ENCODE assay signal across 8 cellular contexts in the genomic region with DNA sequence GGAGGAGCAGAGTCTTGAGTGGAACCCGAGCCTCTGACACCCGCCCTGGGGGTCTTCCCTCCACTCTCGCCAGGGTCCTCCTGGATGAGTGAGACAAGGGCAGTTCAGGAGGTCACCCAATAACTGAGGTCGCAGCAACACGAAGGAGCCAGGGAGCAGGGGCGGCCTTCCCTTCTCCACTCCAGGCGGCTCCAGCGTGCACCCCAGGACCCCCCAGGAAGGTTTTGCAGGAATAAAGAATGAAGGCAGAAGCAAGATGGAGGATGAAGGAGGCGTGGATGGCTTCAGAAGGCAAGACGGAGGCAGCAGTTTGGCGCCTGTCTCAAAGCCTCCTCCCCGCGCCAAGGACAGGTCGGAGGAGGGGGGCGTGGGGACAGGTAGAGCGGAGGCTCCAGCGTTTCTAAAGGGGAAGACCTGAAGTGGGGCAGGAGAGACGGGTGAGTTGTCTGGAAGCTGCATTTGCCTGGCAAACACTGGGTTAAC. TPM values are rescaled to one million over a fixed set of nuclear protein-coding genes. Genes with fewer than 3 reads are reported as not detected.
DNase-seq lines count a peak whose midpoint lies in the region; ATAC-seq and TF ChIP-seq lines count a peak whose summit lies in the region.

No MANE protein-coding gene starts in this region.

- H3K4me3 Mint-ChIP-seq in T-cell = peak overlapping the region; percentile 77 to 86 (median 82)

- no peaks in the 10 kb centered on the region for H3K4me1 ChIP-seq in gastrocnemius medialis

- no peaks in the 10 kb centered on the region for H3K9me3 ChIP-seq in gastrocnemius medialis

- peak overlapping the region; percentile 52 to 80 for H3K27ac Mint-ChIP-seq in T-cell

- TF ChIP-seq POLR2A in gastrocnemius medialis (IDR thresholded peaks at IDR 0.05) = no peak
- no peak for TF ChIP-seq POLR2A in lower leg skin (IDR thresholded peaks at IDR 0.05)

- H3K4me1 Mint-ChIP-seq in T-cell = peaks cover 39 to 52% (median 41%) of the 10 kb centered on the region in 3 donors

- H3K36me3 ChIP-seq in gastrocnemius medialis = no peaks in the 10 kb centered on the region

- peaks cover 0 to 3% of the 10 kb centered on the region in 2 donors for H3K27me3 Mint-ChIP-seq in T-cell

- CTCF ChIA-PET in T-cell (lab: Charles Lee) = interaction anchor here (0.7 to 1.1 kb wide), 3 partner anchors 42 to 124 kb away, joined by 3 read pairs; a partner anchor contains a TSS

- ATAC-seq in T-cell (replicated peaks in 1 of 4) (no peak), gastrocnemius medialis (no peak), GM18861 (IDR thresholded peaks at IDR 0.05; ENCODE audit: unreplicated experiment) (no peak)

- no peaks in the 10 kb centered on the region for H3K9me3 Mint-ChIP-seq in T-cell

- H3K27ac ChIP-seq in gastrocnemius medialis = no peak overlapping the region

- H3K27me3 ChIP-seq in gastrocnemius medialis = peaks cover 2 to 26% (median 21%) of the 10 kb centered on the region in 3 donors

- H3K36me3 Mint-ChIP-seq in T-cell = no peaks in the 10 kb centered on the region

- in situ Hi-C loops in gastrocnemius medialis (cut with MboI; ENCODE audit: low sequenced_read_pairs in 4 of 4) = no loop called here

- intact Hi-C loops in gastrocnemius medialis (cut with DNase I; ENCODE audit: low total_unique reads) (no loop called here), lower leg skin (cut with DNase I; ENCODE audit: low total_unique reads) (no loop called here)

- TF ChIP-seq CTCF in GM12865 (IDR thresholded peaks at IDR 0.05; ENCODE audit: insufficient read depth, low read depth, low read length, missing control alignments) = no peak
- no peak for TF ChIP-seq CTCF in fibroblast of villous mesenchyme (IDR thresholded peaks at IDR 0.05; ENCODE audit: insufficient read depth, low read depth, low read length)
- TF ChIP-seq CTCF in gastrocnemius medialis (IDR thresholded peaks at IDR 0.05 in 4 of 5, conservative IDR thresholded peaks at IDR 0.05 in 1 of 5) = no peak
- no peak for TF ChIP-seq CTCF in lower leg skin (IDR thresholded peaks at IDR 0.05)

- whole genome bisulfite sequencing in lower leg skin, 2 donors = 37 to 40% methylated on average over 18 of the region's 18 CpGs

- POLR2A ChIA-PET in T-cell (lab: Charles Lee) = interaction anchor here in 1 of 2 donors (0.5 kb wide), 1 partner anchor 191 kb away, joined by 4 read pairs; no protein-coding TSS in a partner anchor

- no peak for DNase-seq in GM12865 (ENCODE audit: low read depth)
- no peak for DNase-seq in T-cell
- no peak for DNase-seq in fibroblast of villous mesenchyme (ENCODE audit: low read depth)
- DNase-seq in gastrocnemius medialis = no peak
- no peak for DNase-seq in EL
- DNase-seq in lower leg skin (ENCODE audit: low spot score in 2 of 2) = no peak
- no peak for DNase-seq in NCI-H510A (lab: John Stamatoyannopoulos, UW)

- H3K4me3 ChIP-seq in GM12865 (ENCODE audit: low read depth, low read length) = peak overlapping the region; percentile 87
- peak overlapping the region; percentile 69 for H3K4me3 ChIP-seq in fibroblast of villous mesenchyme (ENCODE audit: low read depth, low read length)
- H3K4me3 ChIP-seq in gastrocnemius medialis = peak overlapping the region; percentile 59 to 77 (median 67)
- no peak overlapping the region for H3K4me3 ChIP-seq in lower leg skin (ENCODE audit: low read depth, poor library complexity, severe bottlenecking)

RNA-seq across cellular contexts. Expression of a gene that starts 0.6 kb away (rescaled TPM):
- 10 to 100 TPM; 21.9 to 41.2 (median 34.8) TPM for total RNA-seq in T-cell
- total RNA-seq in fibroblast of villous mesenchyme = 37.1 and 58.6 TPM in 2 replicates
- total RNA-seq in gastrocnemius medialis = 10 to 100 TPM in 3 of 4 donors, 1 to 10 TPM in 1; 4.9 to 11.2 (median 10.8) TPM
- 10 to 100 TPM; 12.3 to 19.1 (median 14.0) TPM for total RNA-seq in lower leg skin
